ENCODE assay signal across 19 cellular contexts in genomic region chr1:153387785-153388184, GRCh38. TPM values are rescaled to one million over a fixed set of nuclear protein-coding genes. Genes with fewer than 3 reads are reported as not detected.
DNase-seq lines count a peak whose midpoint lies in the region; ATAC-seq and TF ChIP-seq lines count a peak whose summit lies in the region.
"Had no signal": no experiment of that assay in that cellular context is flagged by ENCODE, and none has a peak within 500 bp of the region (broad histone marks: within the 10 kb centered on the region; RNA-seq: fewer than 3 reads in every experiment).

No MANE protein-coding gene starts in this region.

- intact Hi-C loops in spleen (cut with DNase I; ENCODE audit: low total_unique reads): no loop called here
- intact Hi-C loops in upper lobe of right lung (cut with DNase I): no loop called here

- peak overlapping the region; percentile 63 for H3K27ac ChIP-seq in HL-60 (replicated peaks)
- peak overlapping the region in 6 of 8 donors; percentile 75 to 95 (median 88) for H3K27ac ChIP-seq in spleen
- H3K27ac ChIP-seq in GM23248: no peak overlapping the region
- no peak overlapping the region for H3K27ac ChIP-seq in upper lobe of right lung

- H3K4me3 ChIP-seq in HL-60 (replicated peaks; ENCODE audit: insufficient read depth, low read length): no peak overlapping the region
- H3K4me3 ChIP-seq in spleen: peak overlapping the region in 1 of 8 donors; percentile 51
- H3K4me3 ChIP-seq in GM23248: no peak overlapping the region
- no peak overlapping the region for H3K4me3 ChIP-seq in upper lobe of right lung

- H3K79me2 ChIP-seq in GM23248 (ENCODE audit: insufficient read depth): no peaks in the 10 kb centered on the region

- TF ChIP-seq CTCF in HL-60 (IDR thresholded peaks at IDR 0.05; ENCODE audit: insufficient read depth, low read length) (no peak), spleen (IDR thresholded peaks at IDR 0.05 in 8 of 11, conservative IDR thresholded peaks at IDR 0.05 in 3 of 11) (no peak), upper lobe of right lung (IDR thresholded peaks at IDR 0.05) (no peak)

- no peak for TF ChIP-seq POLR2A in spleen (IDR thresholded peaks at IDR 0.05)

- DNase-seq in HL-60 (ENCODE audit: low read depth in 1 of 2, low spot score in 1 of 2): no peak
- peak; percentile 6 for DNase-seq in ecto neural progenitor cell (ENCODE audit: low spot score)
- DNase-seq in islet precursor cell: peak; percentile 14
- no peak for DNase-seq in spleen
- no peak for DNase-seq in GM23248
- DNase-seq in NCI-H187 (lab: John Stamatoyannopoulos, UW): no peak
- DNase-seq in upper lobe of right lung: no peak
- DNase-seq: ACHN; C1 segment of cervical spinal cord; CD4-positive, alpha-beta memory T cell; DMS153; DMS79 treated with DMSO at 0.1 percent for 48 hours; EL; HCEC 1CT; HFFc6 had no signal

- H3K9me3 ChIP-seq in spleen (peaks cover 0 to 4% (median 1%) of the 10 kb centered on the region in 8 donors), GM23248 (ENCODE audit: low read depth) (no peaks in the 10 kb centered on the region), upper lobe of right lung (no peaks in the 10 kb centered on the region)

- no peak overlapping the region for H2AFZ ChIP-seq in GM23248

- no peak overlapping the region for H3K9ac ChIP-seq in GM23248

- no peaks in the 10 kb centered on the region for H3F3A ChIP-seq in GM23248 (ENCODE audit: insufficient read depth)

- peaks cover 0 to 33% (median 0%) of the 10 kb centered on the region in 6 donors for H3K4me1 ChIP-seq in spleen
- H3K4me1 ChIP-seq in GM23248 (ENCODE audit: insufficient read depth): no peaks in the 10 kb centered on the region
- peaks cover 8% of the 10 kb centered on the region for H3K4me1 ChIP-seq in upper lobe of right lung

- 56 to 90% (median 84%) methylated on average over 4 of the region's 4 CpGs for WGBS in spleen, 5 donors
- WGBS in GM23248 (ENCODE audit: low coverage in 1 of 2, low lambda C conversion rate in 2 of 2, missing lambda C conversion rate in 2 of 2), 2 experiments: 35 to 36% methylated on average over 4 of the region's 4 CpGs

- in situ Hi-C loops in GM23248 (cut with MboI): no loop called here

- H3K36me3 ChIP-seq in spleen: no peaks in the 10 kb centered on the region
- H3K36me3 ChIP-seq in GM23248 (ENCODE audit: low read depth): no peaks in the 10 kb centered on the region
- H3K36me3 ChIP-seq in upper lobe of right lung: no peaks in the 10 kb centered on the region

- no peak overlapping the region for H3K4me2 ChIP-seq in GM23248 (ENCODE audit: unreplicated experiment)

- no peaks in the 10 kb centered on the region for H3K27me3 ChIP-seq in HL-60 (ENCODE audit: insufficient read depth, poor library complexity, severe bottlenecking)
- peaks cover 0 to 25% (median 0%) of the 10 kb centered on the region in 7 donors for H3K27me3 ChIP-seq in spleen (replicated peaks in 1 of 7)
- H3K27me3 ChIP-seq in GM23248 (replicated peaks; ENCODE audit: insufficient read depth): peaks cover 28% of the 10 kb centered on the region
- no peaks in the 10 kb centered on the region for H3K27me3 ChIP-seq in upper lobe of right lung

- H4K20me1 ChIP-seq in GM23248 (ENCODE audit: insufficient read depth): no peaks in the 10 kb centered on the region

- H3K9me2 ChIP-seq in GM23248 (ENCODE audit: insufficient read depth): no peaks in the 10 kb centered on the region

- ATAC-seq in SK-N-SH treated with all-trans-retinoic acid at 6 μM for 48 hours: no peak
- ATAC-seq in upper lobe of right lung: no peak
- ATAC-seq: HepG2 had no signal

TF ChIP-seq in SK-N-SH treated with all-trans-retinoic acid at 6 μM for 48 hours, 23 proteins besides CTCF, POLR2A, EP300 and RAD21:
- TF ChIP-seq SNAI2 (CRISPR knock-in tag; IDR thresholded peaks at IDR 0.05) (no peak), ZFP3 (CRISPR knock-in tag; IDR thresholded peaks at IDR 0.05) (no peak), TCF4 (CRISPR knock-in tag; IDR thresholded peaks at IDR 0.05; ENCODE audit: borderline replicate concordance) (no peak), POU6F1 (CRISPR knock-in tag; IDR thresholded peaks at IDR 0.05; ENCODE audit: borderline replicate concordance, low read depth) (no peak), CSRNP3 (CRISPR knock-in tag; IDR thresholded peaks at IDR 0.05) (no peak), RARB (CRISPR knock-in tag; IDR thresholded peaks at IDR 0.05) (no peak), ZNF8 (CRISPR knock-in tag; IDR thresholded peaks at IDR 0.05) (no peak), ZC3H10 (CRISPR knock-in tag; IDR thresholded peaks at IDR 0.05) (no peak), BACH2 (CRISPR knock-in tag; IDR thresholded peaks at IDR 0.05; ENCODE audit: borderline replicate concordance) (no peak), ESRRG (CRISPR knock-in tag; IDR thresholded peaks at IDR 0.05) (no peak), ZNF70 (CRISPR knock-in tag; IDR thresholded peaks at IDR 0.05) (no peak), TOX (CRISPR knock-in tag; IDR thresholded peaks at IDR 0.05; ENCODE audit: borderline replicate concordance) (no peak)
TF ChIP-seq in SK-N-SH treated with all-trans-retinoic acid at 6 μM for 48 hours: peak in this region for 0.

RNA-seq across cellular contexts. Expression of gene S100A8, which starts 3.1 kb away (rescaled TPM):
- 1,000 to 10,000 TPM in 6 of 7 donors, 100 to 1,000 TPM in 1; 983 to 7,676 (median 1,629) TPM for total RNA-seq in spleen
- 1,000 to 10,000 TPM in 2 of 3 donors, 100 to 1,000 TPM in 1; 756 to 2,335 (median 1,287) TPM for polyA plus RNA-seq in spleen
- total RNA-seq in GM23248 (2014; rRNA removed; shearing (Covaris generic)): not detected in 2 replicates
- polyA plus RNA-seq in GM23248 (2016; fragmentation: Nextera tagmentation; extraction: Ambion mirVana): not detected in 2 replicates
- total RNA-seq in upper lobe of right lung: 266 TPM
- total RNA-seq: A172, H1, HepG2, HFFc6 had no signal
- polyA plus RNA-seq: H1, HepG2 had no signal

RNA-seq across cellular contexts. Expression of gene S100A12, which starts 12.4 kb away (rescaled TPM):
- 1,000 to 10,000 TPM in 1 of 7 donors, 100 to 1,000 TPM in 6; 138 to 1,354 (median 270) TPM for total RNA-seq in spleen
- 100 to 1,000 TPM; 126 to 567 (median 139) TPM for polyA plus RNA-seq in spleen
- not detected in 2 replicates for total RNA-seq in GM23248 (2014; rRNA removed; shearing (Covaris generic))
- polyA plus RNA-seq in GM23248 (2016; fragmentation: Nextera tagmentation; extraction: Ambion mirVana): not detected in 2 replicates
- total RNA-seq in upper lobe of right lung: 22.8 TPM
- total RNA-seq: A172; CD4-positive, alpha-beta memory T cell; H1; HepG2; HFFc6 had no signal
- polyA plus RNA-seq: H1, HepG2 had no signal

RNA-seq across cellular contexts. Expression of gene S100A7A, which starts 28.5 kb away (rescaled TPM):
- not detected for total RNA-seq in spleen
- not detected for polyA plus RNA-seq in spleen
- not detected in 2 replicates for total RNA-seq in GM23248 (2014; rRNA removed; shearing (Covaris generic))
- polyA plus RNA-seq in GM23248 (2016; fragmentation: Nextera tagmentation; extraction: Ambion mirVana): not detected in 2 replicates
- total RNA-seq in upper lobe of right lung: not detected
- total RNA-seq: A172; CD4-positive, alpha-beta memory T cell; H1; HepG2; HFFc6 had no signal
- polyA plus RNA-seq: CD4-positive, alpha-beta memory T cell; H1; HepG2 had no signal

RNA-seq across cellular contexts. Expression of gene S100A9, which starts 30.1 kb away (rescaled TPM):
- total RNA-seq in spleen (1,000 to 10,000 TPM in 6 of 7 donors, 100 to 1,000 TPM in 1; 961 to 6,984 (median 2,755) TPM), upper lobe of right lung (418 TPM)
- polyA plus RNA-seq in spleen (1,000 to 10,000 TPM in 2 of 3 donors, 100 to 1,000 TPM in 1; 947 to 4,509 (median 1,446) TPM), GM23248 (2016; fragmentation: Nextera tagmentation; extraction: Ambion mirVana) (not detected in 2 replicates)
- total RNA-seq in GM23248 (2014; rRNA removed; shearing (Covaris generic)): not detected in 2 replicates
- total RNA-seq: A172, H1, HFFc6 had no signal
- polyA plus RNA-seq: H1 had no signal

RNA-seq across cellular contexts. Expression of gene PGLYRP4, which starts 39.1 kb away (rescaled TPM):
- not detected for total RNA-seq in spleen
- polyA plus RNA-seq in spleen: under 1 TPM in 1 of 3 donors, not detected in 2; 0.18 TPM
- not detected in 2 replicates for total RNA-seq in GM23248 (2014; rRNA removed; shearing (Covaris generic))
- not detected in 2 replicates for polyA plus RNA-seq in GM23248 (2016; fragmentation: Nextera tagmentation; extraction: Ambion mirVana)
- total RNA-seq in upper lobe of right lung: not detected
- total RNA-seq: A172; CD4-positive, alpha-beta memory T cell; H1; HepG2; HFFc6 had no signal
- polyA plus RNA-seq: CD4-positive, alpha-beta memory T cell; H1; HepG2 had no signal

Comparison
In these comparisons a context has a peak if more than half of its experiments do, and no peak if none do; other contexts are left out.
1. DNase-seq: peak in ecto neural progenitor cell (single experiment) and islet precursor cell (single experiment); none in HL-60 (0 of 2), spleen (single experiment), GM23248 (single experiment), NCI-H187 (0 of 2) and upper lobe of right lung (single experiment).
2. H3K27ac ChIP-seq: peak in HL-60 (single experiment) and spleen (6 of 8); none in GM23248 (single experiment) and upper lobe of right lung (single experiment).
3. RNA of gene S100A8, which starts 3.1 kb away (total RNA-seq): 983 to 7,676 TPM in spleen and 266 TPM in upper lobe of right lung (single experiment); not detected in GM23248; every median in the first group is over 100 times any median in the second.
4. RNA of gene S100A12, which starts 12.4 kb away (total RNA-seq): 138 to 1,354 TPM in spleen and 22.8 TPM in upper lobe of right lung (single experiment); not detected in GM23248; every median in the first group is over 10 times any median in the second.